ENCODE assay signal across 8 cellular contexts in the genomic region with DNA sequence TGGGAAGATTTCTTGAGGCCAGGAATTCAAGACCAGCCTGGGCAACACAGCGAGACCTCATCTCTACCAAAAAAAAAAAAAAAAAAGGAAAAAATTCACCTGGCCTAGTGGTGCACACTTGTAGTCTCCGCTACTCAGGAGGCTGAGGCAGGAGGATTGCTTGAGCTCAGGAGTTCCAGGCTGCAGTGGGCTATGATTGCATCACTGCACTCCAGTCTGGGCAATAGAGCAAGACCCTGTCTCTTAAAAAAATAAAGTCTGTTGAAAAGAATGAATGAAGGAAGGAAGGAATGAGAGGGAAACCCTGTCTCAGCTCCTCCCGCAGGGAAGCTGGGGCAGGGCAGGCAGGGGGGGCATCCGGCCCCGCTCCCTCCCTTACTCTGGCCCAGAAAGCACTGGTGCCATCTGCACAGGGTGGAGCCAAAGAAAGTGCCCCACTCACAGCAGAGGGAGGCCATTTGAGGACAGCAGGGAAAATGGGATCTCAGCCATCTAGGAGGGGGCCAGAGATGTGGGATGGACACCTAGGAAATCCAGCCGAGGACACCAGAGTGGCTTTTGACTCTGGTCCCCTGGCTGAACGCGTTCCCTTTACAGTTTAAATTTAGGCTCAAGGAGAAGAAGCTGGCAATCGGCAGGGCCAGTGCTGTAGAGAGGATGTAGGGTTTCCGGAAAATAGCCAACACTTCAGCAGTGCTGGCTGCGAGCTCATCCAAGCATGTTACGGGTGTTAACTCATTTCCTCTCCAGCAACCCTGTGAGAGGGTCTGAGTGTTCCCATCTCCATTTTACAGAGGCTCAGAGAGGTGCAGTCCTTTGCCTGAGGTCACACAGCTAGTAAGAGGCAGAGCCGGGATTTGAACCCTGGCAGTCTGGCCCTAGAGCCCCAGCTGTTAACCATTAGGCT. TPM values are rescaled to one million over a fixed set of nuclear protein-coding genes. Genes with fewer than 3 reads are reported as not detected.
DNase-seq lines count a peak whose midpoint lies in the region; TF ChIP-seq lines count a peak whose summit lies in the region.

No MANE protein-coding gene starts in this region.

- peaks cover 38% of the 10 kb centered on the region for H3K4me1 Mint-ChIP-seq in dendritic cell treated with granulocyte-macrophage colony-stimulating factor and Interleukin-4, amounts not matched to agents 40 ng/mL and 50 ng/mL, for 4 days (ENCODE audit: low read depth)

- CTCF ChIA-PET in OCI-LY7 (lab: Charles Lee; ENCODE audit: unreplicated experiment): interaction anchor here (0.6 kb wide), 1 partner anchor 66 kb away, joined by 3 read pairs; no protein-coding TSS in a partner anchor

- H3K36me3 Mint-ChIP-seq in dendritic cell treated with granulocyte-macrophage colony-stimulating factor and Interleukin-4, amounts not matched to agents 40 ng/mL and 50 ng/mL, for 4 days (ENCODE audit: low read depth): no peaks in the 10 kb centered on the region

- H3K9me3 Mint-ChIP-seq in dendritic cell treated with granulocyte-macrophage colony-stimulating factor and Interleukin-4, amounts not matched to agents 40 ng/mL and 50 ng/mL, for 4 days: no peaks in the 10 kb centered on the region

- DNase-seq in DMS 273 treated with DMSO at 0.1 percent for 48 hours (lab: John Stamatoyannopoulos, UW) (peak; percentile 87), HK-2 (ENCODE audit: unreplicated experiment) (peak; percentile 36), midbrain (lab: John Stamatoyannopoulos, UW) (peak; percentile 34), D341Med (ENCODE audit: low spot score) (no peak), COR-L47 (lab: John Stamatoyannopoulos, UW) (no peak), T-helper 9 cell (no peak), OCI-LY7 (ENCODE audit: low spot score) (no peak)

- peak overlapping the region; percentile 69 for H3K27ac Mint-ChIP-seq in dendritic cell treated with granulocyte-macrophage colony-stimulating factor and Interleukin-4, amounts not matched to agents 40 ng/mL and 50 ng/mL, for 4 days

- no peak overlapping the region for H3K4me3 Mint-ChIP-seq in dendritic cell treated with granulocyte-macrophage colony-stimulating factor and Interleukin-4, amounts not matched to agents 40 ng/mL and 50 ng/mL, for 4 days

- no peak overlapping the region for H2AFZ ChIP-seq in OCI-LY7 (ENCODE audit: low read length)

- H3K27me3 Mint-ChIP-seq in dendritic cell treated with granulocyte-macrophage colony-stimulating factor and Interleukin-4, amounts not matched to agents 40 ng/mL and 50 ng/mL, for 4 days: peaks cover 70% of the 10 kb centered on the region

- no peak for TF ChIP-seq CTCF in OCI-LY7 (conservative IDR thresholded peaks at IDR 0.05; ENCODE audit: low read length)

- H3K9me2 ChIP-seq in OCI-LY7 (ENCODE audit: insufficient read depth, low read length): no peaks in the 10 kb centered on the region

- H3K79me2 ChIP-seq in OCI-LY7 (ENCODE audit: insufficient read depth, low read depth, low read length): no peaks in the 10 kb centered on the region

- H3K27ac ChIP-seq in OCI-LY7 (ENCODE audit: low read depth, low read length, poor library complexity, severe bottlenecking): no peak overlapping the region

- H3K4me1 ChIP-seq in OCI-LY7 (ENCODE audit: insufficient read depth, low read length, poor library complexity, severe bottlenecking): peaks cover 8% of the 10 kb centered on the region

- no peak overlapping the region for H3K4me3 ChIP-seq in OCI-LY7 (ENCODE audit: low read depth, low read length, poor library complexity, severe bottlenecking)

- no peaks in the 10 kb centered on the region for H4K20me1 ChIP-seq in OCI-LY7 (ENCODE audit: insufficient read depth, low read length)

- no peak overlapping the region for H3K4me2 ChIP-seq in OCI-LY7 (ENCODE audit: low read length)

- no peaks in the 10 kb centered on the region for H3K36me3 ChIP-seq in OCI-LY7 (ENCODE audit: insufficient read depth, low read length)

- BruUV-seq in OCI-LY7 (replicated peaks; lab: Mats Ljungman, UMichigan): no TSS peak

- H3K9me3 ChIP-seq in OCI-LY7 (ENCODE audit: low read length): no peaks in the 10 kb centered on the region

- intact Hi-C loops in dendritic cell treated with granulocyte-macrophage colony-stimulating factor and Interleukin-4, amounts not matched to agents 40 ng/mL and 50 ng/mL, for 4 days (cut with micrococcal nuclease): no loop called here
- intact Hi-C loops in OCI-LY7 (cut with micrococcal nuclease; ENCODE audit: unreplicated experiment): no loop called here

- POLR2A ChIA-PET in OCI-LY7 (lab: Charles Lee): interaction anchor here (0.7 kb wide), 1 partner anchor 86 kb away, joined by 3 read pairs; no protein-coding TSS in a partner anchor

RNA-seq across cellular contexts. Expression of gene HPN, which starts 3.6 kb away (rescaled TPM):
- total RNA-seq in OCI-LY7 (2014; rRNA removed; shearing (Covaris generic)): 0.19 TPM in 1 of 2 replicates, not detected in the other
- 0.17 TPM in 1 of 2 replicates, not detected in the other for total RNA-seq in OCI-LY7 (2022)

RNA-seq across cellular contexts. Expression of gene SCN1B, which starts 7.7 kb away (rescaled TPM):
- 0.41 and 0.59 TPM in 2 replicates for total RNA-seq in OCI-LY7 (2014; rRNA removed; shearing (Covaris generic))
- 3.1 and 3.6 TPM in 2 replicates for total RNA-seq in OCI-LY7 (2022)

RNA-seq across cellular contexts. Expression of gene GRAMD1A, which starts 37.8 kb away (rescaled TPM):
- 67.9 and 84.2 TPM in 2 replicates for total RNA-seq in OCI-LY7 (2014; rRNA removed; shearing (Covaris generic))
- total RNA-seq in OCI-LY7 (2022): 124 and 133 TPM in 2 replicates

Comparison
In these comparisons a context has a peak if more than half of its experiments do, and no peak if none do; other contexts are left out.
1. DNase-seq: peak in DMS 273 treated with DMSO at 0.1 percent for 48 hours (single experiment), HK-2 (single experiment) and midbrain (single experiment); none in D341Med (single experiment), COR-L47 (single experiment), T-helper 9 cell (single experiment) and OCI-LY7 (single experiment).